ENCODE assay signal across 14 cellular contexts in the genomic region with DNA sequence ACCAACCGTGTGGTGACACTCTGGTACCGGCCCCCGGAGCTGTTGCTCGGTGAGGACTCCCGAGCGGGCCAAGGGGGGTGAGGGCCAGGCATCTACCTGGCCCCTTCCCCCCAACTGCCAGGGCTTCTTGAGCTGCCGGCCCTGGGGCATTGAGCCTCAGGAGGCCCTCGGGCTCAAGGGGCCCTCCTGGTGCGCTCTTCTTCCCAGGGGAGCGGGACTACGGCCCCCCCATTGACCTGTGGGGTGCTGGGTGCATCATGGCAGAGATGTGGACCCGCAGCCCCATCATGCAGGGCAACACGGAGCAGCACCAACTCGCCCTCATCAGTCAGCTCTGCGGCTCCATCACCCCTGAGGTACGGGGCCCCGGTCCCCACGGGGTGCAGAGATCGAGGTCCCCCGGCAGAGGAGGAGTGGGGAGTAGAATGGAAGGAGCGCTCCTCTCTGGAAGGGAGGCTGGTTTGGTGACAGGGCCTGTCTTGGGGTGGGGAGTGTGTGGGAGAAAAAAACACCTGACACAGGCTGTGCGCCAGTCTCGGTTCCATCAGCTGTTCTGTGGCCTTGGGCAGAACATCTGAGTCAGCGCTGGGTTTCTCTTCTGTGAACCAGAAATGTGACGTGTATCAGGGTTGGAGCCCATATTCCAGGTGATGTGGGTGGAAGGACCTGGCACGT. TPM values are rescaled to one million over a fixed set of nuclear protein-coding genes. Genes with fewer than 3 reads are reported as not detected.
DNase-seq lines count a peak whose midpoint lies in the region; ATAC-seq, FAIRE-seq and TF ChIP-seq lines count a peak whose summit lies in the region.
"Had no signal": no experiment of that assay in that cellular context is flagged by ENCODE, and none has a peak within 500 bp of the region (broad histone marks: within the 10 kb centered on the region; RNA-seq: fewer than 3 reads in every experiment).

No MANE protein-coding gene starts in this region.

- POLR2A ChIA-PET in K562 (lab: Yijun Ruan, JAX) = interaction anchor here (0.6 to 1.1 kb wide), 5 partner anchors 8 to 30 kb away, joined by 3 to 6 read pairs (median 3); no protein-coding TSS in a partner anchor

- peak overlapping the region; percentile 36; the same call in 1 of the 3 replicates for H3K4me3 Mint-ChIP-seq in GM23338

- H3F3A ChIP-seq in GM23338 (replicated peaks; ENCODE audit: low read depth) = peaks cover 49% of the 10 kb centered on the region

- no peak for DNase-seq in GM23338 (ENCODE audit: low spot score)
- peak; percentile 33 to 52 for DNase-seq in activated CD4-positive, alpha-beta T cell treated with anti-CD3 and anti-CD28 coated beads, Interleukin-2, amount 50 U/mL, for 4 hours
- no peak for DNase-seq in K562 (ENCODE audit: extremely low read depth in 1 of 4, low spot score in 3 of 4)
- DNase-seq in stimulated activated CD4-positive, alpha-beta T cell treated with anti-CD3 and anti-CD28 coated beads, Interleukin-1b, Interleukin-23, amount 100 ng/mL, for 48 hours = peak; percentile 81
- no peak for DNase-seq in NCI-H2196 treated with DMSO at 0.1 percent for 48 hours (lab: John Stamatoyannopoulos, UW; ENCODE audit: unreplicated experiment)
- DNase-seq in dermis blood vessel endothelial cell = no peak
- DNase-seq: NCI-H226, PC-3, SW 1271 had no signal

- H3K79me2 ChIP-seq in GM23338 (replicated peaks; ENCODE audit: insufficient read depth) = peaks cover 35% of the 10 kb centered on the region
- H3K79me2 ChIP-seq in K562 (ENCODE audit: control insufficient read depth, insufficient read depth, low read length) = peaks cover 45% of the 10 kb centered on the region

- no peak overlapping the region for H2AFZ ChIP-seq in GM23338
- H2AFZ ChIP-seq in K562 (ENCODE audit: low read depth, low read length) = no peak overlapping the region

- H3K27me3 Mint-ChIP-seq in GM23338 (ENCODE audit: insufficient read depth, low read depth, poor library complexity) = peaks cover 15% of the 10 kb centered on the region
- H3K27me3 Mint-ChIP-seq: B cell had no signal

- H3K27ac ChIP-seq in GM23338 (ENCODE audit: low read depth) (no peak overlapping the region), K562 (ENCODE audit: extremely low read depth, low read depth, low read length) (no peak overlapping the region)

- no peak for ATAC-seq in GM23338
- no peak for ATAC-seq in K562
- ATAC-seq in HG02840 (IDR thresholded peaks at IDR 0.05; ENCODE audit: low FRiP score, unreplicated experiment) = no peak
- no peak for ATAC-seq in GM21360 (IDR thresholded peaks at IDR 0.05; ENCODE audit: unreplicated experiment)
- ATAC-seq: PC-3 had no signal

- WGBS in K562 (ENCODE audit: insufficient coverage, low coverage, missing lambda C conversion rate) = 89% methylated on average over 21 of the region's 26 CpGs

- 0 out of 2 replicates have a peak, but pooled peaks have one; percentile 26 for TF ChIP-seq POLR2A in K562 (conservative IDR thresholded peaks at IDR 0.05)

- peaks cover 56% of the 10 kb centered on the region for H3K36me3 ChIP-seq in GM23338 (ENCODE audit: insufficient read depth)
- H3K36me3 ChIP-seq in K562 (ENCODE audit: control insufficient read depth, insufficient read depth, low read length) = peaks cover 65% of the 10 kb centered on the region

- no TSS peak for BruUV-seq in K562 (replicated peaks; lab: Mats Ljungman, UMichigan)

- peaks cover 11% of the 10 kb centered on the region for H3K4me1 ChIP-seq in GM23338 (ENCODE audit: insufficient read depth)
- peaks cover 7 to 37% of the 10 kb centered on the region in 2 experiments; a peak in 4 of 5 replicates for H3K4me1 ChIP-seq in K562 (replicated peaks in 1 of 2; ENCODE audit: control insufficient read depth in 2 of 2, insufficient read depth in 2 of 2, low read length in 2 of 2)

- no peaks in the 10 kb centered on the region for H3K9me2 ChIP-seq in GM23338 (ENCODE audit: insufficient read depth)

- H3K4me1 Mint-ChIP-seq in GM23338 = peaks cover 19% of the 10 kb centered on the region

- no peaks in the 10 kb centered on the region for H3K9me3 Mint-ChIP-seq in GM23338

- H3K9me1 ChIP-seq in K562 (ENCODE audit: control insufficient read depth, insufficient read depth, low read length) = no peaks in the 10 kb centered on the region

- H3K27me3 ChIP-seq in GM23338 (ENCODE audit: insufficient read depth) (no peaks in the 10 kb centered on the region), K562 (ENCODE audit: control insufficient read depth in 2 of 2, insufficient read depth in 2 of 2, low read length in 2 of 2) (no peaks in the 10 kb centered on the region)

- TF ChIP-seq CTCF in GM23338 (conservative IDR thresholded peaks at IDR 0.05; ENCODE audit: low read depth in 2 of 2) (no peak), K562 (IDR thresholded peaks at IDR 0.05 in 2 of 3, conservative IDR thresholded peaks at IDR 0.05 in 1 of 3; ENCODE audit: insufficient read depth in 2 of 3, low read depth in 1 of 3, low read length in 3 of 3) (no peak)

- intact Hi-C loops in K562 (cut with micrococcal nuclease) = no loop called here

- no peak for TF ChIP-seq RAD21 in K562 (CRISPR knock-in tag; conservative IDR thresholded peaks at IDR 0.05 in 1 of 2, IDR thresholded peaks at IDR 0.05 in 1 of 2)

- no peak for FAIRE-seq in K562 (lab: Jason Lieb, UNC)

- in situ Hi-C loops in K562 (cut with MboI) = no loop called here

- H3K9ac ChIP-seq in K562 (ENCODE audit: insufficient read depth in 1 of 2, low read depth in 2 of 2, low read length in 2 of 2) = peak overlapping the region in 1 of 2 experiments; percentile 8; a peak in 1 of 4 replicates

- CTCF ChIA-PET in K562 (lab: Yijun Ruan, JAX; ENCODE audit: low intra/inter-chr PET ratio) = interaction anchor here (0.6 to 4.0 kb wide), 2 partner anchors 81 to 295 kb away, joined by 3 to 34 read pairs; no protein-coding TSS in a partner anchor

- H3K4me2 ChIP-seq in GM23338 (no peak overlapping the region), K562 (ENCODE audit: insufficient read depth, low read length) (no peak overlapping the region)

- H3K9me3 ChIP-seq in K562 (replicated peaks; ENCODE audit: control insufficient read depth, insufficient read depth, low read depth, low read length) = no peaks in the 10 kb centered on the region

- H3K4me3 ChIP-seq in GM23338 (no peak overlapping the region), K562 (no peak overlapping the region)

- peaks cover 63% of the 10 kb centered on the region for H3K36me3 Mint-ChIP-seq in GM23338 (ENCODE audit: low read depth)

- H4K20me1 ChIP-seq in GM23338 (replicated peaks; ENCODE audit: insufficient read depth) (peaks cover 30% of the 10 kb centered on the region), K562 (replicated peaks; ENCODE audit: control insufficient read depth, insufficient read depth, low read length) (peaks cover 29% of the 10 kb centered on the region)

- H3K27ac Mint-ChIP-seq in GM23338 = no peak overlapping the region

- no peak for TF ChIP-seq EP300 in K562 (IDR thresholded peaks at IDR 0.05; ENCODE audit: low read length)

RNA-seq across cellular contexts. Expression of a gene that starts 2.6 kb away (rescaled TPM):
- 63.9 and 84.3 TPM in 2 replicates for total RNA-seq in GM23338 (2014; rRNA removed; shearing (Covaris generic))
- 49.7 and 58.5 TPM in 2 replicates for polyA plus RNA-seq in GM23338 (2016; fragmentation: Nextera tagmentation; extraction: Ambion mirVana)
- 56.0 and 127 TPM in 2 replicates for total RNA-seq in K562 (2011; cell fraction: chromatin; rRNA removed; ENCODE audit: low replicate concordance)
- total RNA-seq in K562 (2011; cell fraction: nucleolus; rRNA removed) = 76.7 and 85.9 TPM in 2 replicates
- 52.5 and 57.5 TPM in 2 replicates for total RNA-seq in K562 (2011; cell fraction: nucleoplasm; rRNA removed)
- total RNA-seq in K562 (2014; rRNA removed) = 33.0 and 36.7 TPM in 2 replicates
- 27.5 and 27.9 TPM in 2 replicates for total RNA-seq in K562 (2014; rRNA removed; fragmentation: Illumina TruSeq; extraction: Trizol)
- 28.1 and 29.8 TPM in 2 replicates for total RNA-seq in K562 (2015; rRNA removed; fragmentation: Illumina TruSeq; extraction: Trizol)
- total RNA-seq in K562 (2021) = 75.2 and 78.6 TPM in 2 replicates
- 44.6 and 51.9 TPM in 2 replicates for polyA plus RNA-seq in K562 (2011; rRNA removed)
- polyA plus RNA-seq in K562 (2011; cell fraction: cytosol; rRNA removed) = 44.4 and 58.1 TPM in 2 replicates
- polyA plus RNA-seq in K562 (2011; cell fraction: nucleus; rRNA removed) = 121 and 155 TPM in 2 replicates
- 52.1 and 60.8 TPM in 2 replicates for polyA plus RNA-seq in K562 (2012)
- polyA plus RNA-seq in K562 (2014; fragmentation: Illumina TruSeq; extraction: Trizol) = 54.1 and 60.5 TPM in 2 replicates
- 1 to 10 TPM; 4.2 to 5.0 TPM for polyA plus RNA-seq in K562 (2014; fragmentation: Nextera tagmentation; extraction: Ambion mirVana)
- 34.7 and 42.6 TPM in 2 replicates for polyA plus RNA-seq in K562 (2014; rRNA removed)
- polyA minus RNA-seq in K562 (2011; rRNA and poly(A)+ RNA removed) = 45.5 and 76.0 TPM in 2 replicates
- polyA minus RNA-seq in K562 (2011; cell fraction: cytosol; rRNA and poly(A)+ RNA removed) = 25.9 and 42.3 TPM in 2 replicates
- 31.0 and 33.8 TPM in 2 replicates for polyA minus RNA-seq in K562 (2011; cell fraction: nucleus; rRNA and poly(A)+ RNA removed)
- total RNA-seq in dermis blood vessel endothelial cell = 102 and 116 TPM in 2 replicates

RNA-seq across cellular contexts. Expression of a gene that starts 10.0 kb away (rescaled TPM):
- total RNA-seq in GM23338 (2014; rRNA removed; shearing (Covaris generic)) = 4.5 and 7.3 TPM in 2 replicates
- 4.2 and 4.4 TPM in 2 replicates for polyA plus RNA-seq in GM23338 (2016; fragmentation: Nextera tagmentation; extraction: Ambion mirVana)
- total RNA-seq in K562 (2011; cell fraction: chromatin; rRNA removed; ENCODE audit: low replicate concordance) = 0.77 and 4.1 TPM in 2 replicates
- 0.92 and 1.2 TPM in 2 replicates for total RNA-seq in K562 (2011; cell fraction: nucleolus; rRNA removed)
- 0.88 and 1.3 TPM in 2 replicates for total RNA-seq in K562 (2011; cell fraction: nucleoplasm; rRNA removed)
- total RNA-seq in K562 (2014; rRNA removed) = 0.29 and 1.2 TPM in 2 replicates
- 0.11 and 0.19 TPM in 2 replicates for total RNA-seq in K562 (2014; rRNA removed; fragmentation: Illumina TruSeq; extraction: Trizol)
- total RNA-seq in K562 (2015; rRNA removed; fragmentation: Illumina TruSeq; extraction: Trizol) = 0.29 and 0.34 TPM in 2 replicates
- 0.83 and 0.89 TPM in 2 replicates for total RNA-seq in K562 (2021)
- 0.22 and 1.3 TPM in 2 replicates for polyA plus RNA-seq in K562 (2011; rRNA removed)
- polyA plus RNA-seq in K562 (2011; cell fraction: cytosol; rRNA removed) = 0.86 and 1.3 TPM in 2 replicates
- 1.5 TPM in 2 replicates for polyA plus RNA-seq in K562 (2011; cell fraction: nucleus; rRNA removed)
- polyA plus RNA-seq in K562 (2012) = 1.2 and 2.2 TPM in 2 replicates
- 0.19 and 0.29 TPM in 2 replicates for polyA plus RNA-seq in K562 (2014; fragmentation: Illumina TruSeq; extraction: Trizol)
- polyA plus RNA-seq in K562 (2014; fragmentation: Nextera tagmentation; extraction: Ambion mirVana) = under 1 TPM in 1 of 2 experiments, not detected in 1; 0.03 TPM
- polyA plus RNA-seq in K562 (2014; rRNA removed) = 0.21 and 0.38 TPM in 2 replicates
- 0.42 and 0.46 TPM in 2 replicates for polyA minus RNA-seq in K562 (2011; rRNA and poly(A)+ RNA removed)
- polyA minus RNA-seq in K562 (2011; cell fraction: cytosol; rRNA and poly(A)+ RNA removed) = 2.4 TPM in 1 of 2 replicates, not detected in the other
- polyA minus RNA-seq in K562 (2011; cell fraction: nucleus; rRNA and poly(A)+ RNA removed) = 0.94 and 1.00 TPM in 2 replicates
- total RNA-seq in dermis blood vessel endothelial cell = 77.8 and 95.6 TPM in 2 replicates
- total RNA-seq: Daoy, fibroblast of lung had no signal

RNA-seq across cellular contexts. Expression of a gene that starts 14.2 kb away (rescaled TPM):
- 87.2 and 92.4 TPM in 2 replicates for total RNA-seq in GM23338 (2014; rRNA removed; shearing (Covaris generic))
- polyA plus RNA-seq in GM23338 (2016; fragmentation: Nextera tagmentation; extraction: Ambion mirVana) (40.7 and 43.5 TPM in 2 replicates), K562 (2011; rRNA removed) (59.2 and 65.5 TPM in 2 replicates), K562 (2014; fragmentation: Illumina TruSeq; extraction: Trizol) (86.4 and 87.8 TPM in 2 replicates), K562 (2014; fragmentation: Nextera tagmentation; extraction: Ambion mirVana) (1 to 10 TPM in 1 of 2 experiments, under 1 TPM in 1; 0.84 to 2.0 TPM), K562 (2014; rRNA removed) (61.4 and 63.1 TPM in 2 replicates)
- 82.8 and 192 TPM in 2 replicates for total RNA-seq in K562 (2011; cell fraction: chromatin; rRNA removed; ENCODE audit: low replicate concordance)
- 117 and 131 TPM in 2 replicates for total RNA-seq in K562 (2011; cell fraction: nucleolus; rRNA removed)
- 76.6 and 93.6 TPM in 2 replicates for total RNA-seq in K562 (2011; cell fraction: nucleoplasm; rRNA removed)
- total RNA-seq in K562 (2014; rRNA removed) (77.1 and 91.1 TPM in 2 replicates), K562 (2014; rRNA removed; fragmentation: Illumina TruSeq; extraction: Trizol) (19.7 and 32.6 TPM in 2 replicates), K562 (2015; rRNA removed; fragmentation: Illumina TruSeq; extraction: Trizol) (52.9 and 54.0 TPM in 2 replicates), K562 (2021) (85.1 and 90.2 TPM in 2 replicates), dermis blood vessel endothelial cell (64.2 and 93.8 TPM in 2 replicates)
- 77.6 and 147 TPM in 2 replicates for polyA plus RNA-seq in K562 (2011; cell fraction: cytosol; rRNA removed)
- 83.8 and 119 TPM in 2 replicates for polyA plus RNA-seq in K562 (2011; cell fraction: nucleus; rRNA removed)
- polyA plus RNA-seq in K562 (2012) = 59.3 and 62.8 TPM in 2 replicates
- polyA minus RNA-seq in K562 (2011; rRNA and poly(A)+ RNA removed) = 31.3 and 52.3 TPM in 2 replicates
- polyA minus RNA-seq in K562 (2011; cell fraction: cytosol; rRNA and poly(A)+ RNA removed) = 47.3 and 50.9 TPM in 2 replicates
- 28.5 and 31.4 TPM in 2 replicates for polyA minus RNA-seq in K562 (2011; cell fraction: nucleus; rRNA and poly(A)+ RNA removed)

RNA-seq across cellular contexts. Expression of a gene that starts 53.4 kb away (rescaled TPM):
- total RNA-seq in GM23338 (2014; rRNA removed; shearing (Covaris generic)) = 21.1 and 23.5 TPM in 2 replicates
- polyA plus RNA-seq in GM23338 (2016; fragmentation: Nextera tagmentation; extraction: Ambion mirVana) (14.4 TPM in 2 replicates), K562 (2011; rRNA removed) (8.4 and 15.0 TPM in 2 replicates), K562 (2014; fragmentation: Illumina TruSeq; extraction: Trizol) (15.7 and 22.6 TPM in 2 replicates), K562 (2014; fragmentation: Nextera tagmentation; extraction: Ambion mirVana) (1 to 10 TPM in 1 of 2 experiments, under 1 TPM in 1; 0.80 to 1.1 TPM), K562 (2014; rRNA removed) (22.5 and 27.2 TPM in 2 replicates)
- total RNA-seq in K562 (2011; cell fraction: chromatin; rRNA removed; ENCODE audit: low replicate concordance) = 7.9 and 25.4 TPM in 2 replicates
- 33.0 and 44.0 TPM in 2 replicates for total RNA-seq in K562 (2011; cell fraction: nucleolus; rRNA removed)
- total RNA-seq in K562 (2011; cell fraction: nucleoplasm; rRNA removed) = 22.6 and 27.5 TPM in 2 replicates
- total RNA-seq in K562 (2014; rRNA removed) (21.3 and 23.5 TPM in 2 replicates), K562 (2014; rRNA removed; fragmentation: Illumina TruSeq; extraction: Trizol) (3.0 and 3.7 TPM in 2 replicates), K562 (2015; rRNA removed; fragmentation: Illumina TruSeq; extraction: Trizol) (11.1 and 12.0 TPM in 2 replicates), K562 (2021) (25.9 and 28.3 TPM in 2 replicates), dermis blood vessel endothelial cell (7.7 and 13.2 TPM in 2 replicates)
- polyA plus RNA-seq in K562 (2011; cell fraction: cytosol; rRNA removed) = 20.5 and 35.0 TPM in 2 replicates
- polyA plus RNA-seq in K562 (2011; cell fraction: nucleus; rRNA removed) = 34.3 and 45.7 TPM in 2 replicates
- 20.6 and 50.6 TPM in 2 replicates for polyA plus RNA-seq in K562 (2012)
- polyA minus RNA-seq in K562 (2011; rRNA and poly(A)+ RNA removed) = 2.8 and 3.6 TPM in 2 replicates
- 11.3 and 18.2 TPM in 2 replicates for polyA minus RNA-seq in K562 (2011; cell fraction: cytosol; rRNA and poly(A)+ RNA removed)
- 12.5 and 19.1 TPM in 2 replicates for polyA minus RNA-seq in K562 (2011; cell fraction: nucleus; rRNA and poly(A)+ RNA removed)

Comparison
In these comparisons a context has a peak if more than half of its experiments do, and no peak if none do; other contexts are left out.
1. DNase-seq: peak in activated CD4-positive, alpha-beta T cell treated with anti-CD3 and anti-CD28 coated beads, Interleukin-2, amount 50 U/mL, for 4 hours (2 of 2) and stimulated activated CD4-positive, alpha-beta T cell treated with anti-CD3 and anti-CD28 coated beads, Interleukin-1b, Interleukin-23, amount 100 ng/mL, for 48 hours (single experiment); none in GM23338 (single experiment), K562 (0 of 4), NCI-H2196 treated with DMSO at 0.1 percent for 48 hours (single experiment) and dermis blood vessel endothelial cell (single experiment).